ENCODE assay signal across 25 cellular contexts in genomic region chr14:32375663-32376062, GRCh38. TPM values are rescaled to one million over a fixed set of nuclear protein-coding genes. Genes with fewer than 3 reads are reported as not detected.
DNase-seq lines count a peak whose midpoint lies in the region; ATAC-seq, FAIRE-seq and TF ChIP-seq lines count a peak whose summit lies in the region.
"Had no signal": no experiment of that assay in that cellular context is flagged by ENCODE, and none has a peak within 500 bp of the region (broad histone marks: within the 10 kb centered on the region; RNA-seq: fewer than 3 reads in every experiment).

No MANE protein-coding gene starts in this region.

- H3K27me3 ChIP-seq in bronchial epithelial cell (ENCODE audit: control insufficient read depth, insufficient read depth, low read length), result no peaks in the 10 kb centered on the region

- DNase-seq in bronchial epithelial cell (ENCODE audit: low read depth) (peak; percentile 81), kidney tubule cell (ENCODE audit: low spot score) (peak; percentile 50), activated gamma-delta T cell treated with Interleukin-2 at 50 U/mL for 16 hours (no peak), NCI-H2081 (lab: John Stamatoyannopoulos, UW) (no peak), amygdala (lab: John Stamatoyannopoulos, UW) (no peak)
- DNase-seq: C1 segment of cervical spinal cord; CD4-positive, alpha-beta memory T cell; COR-L47; DMS53; HCEC 1CT; IMR-90; KG1; MM.1S; NCI-H1417; NCI-H187; NCI-H2171 treated with DMSO at 0.1 percent for 48 hours; NCI-H524 treated with DMSO at 0.1 percent for 48 hours; NCI-H774; SIG-M5; SK-N-SH; SW 1271 had no signal

- no peak overlapping the region for H3K4me3 ChIP-seq in bronchial epithelial cell (ENCODE audit: low read depth, low read length)

- ATAC-seq in GM18868 (IDR thresholded peaks at IDR 0.05; ENCODE audit: unreplicated experiment) (peak; percentile 73), HG02870 (IDR thresholded peaks at IDR 0.05; ENCODE audit: unreplicated experiment) (peak; percentile 57)

- TF ChIP-seq CTCF in bronchial epithelial cell (IDR thresholded peaks at IDR 0.05; ENCODE audit: insufficient read depth, low read length, severe bottlenecking), result no peak

- H3K36me3 ChIP-seq in bronchial epithelial cell (ENCODE audit: control insufficient read depth, insufficient read depth, low read length), result no peaks in the 10 kb centered on the region

- no peak for FAIRE-seq in bronchial epithelial cell (lab: Jason Lieb, UNC)
- FAIRE-seq: H1, RCC 7860 had no signal

RNA-seq across cellular contexts. Expression of gene AKAP6, which starts 46.6 kb away (rescaled TPM):
- 4.2 and 10.6 TPM in 2 replicates for total RNA-seq in bronchial epithelial cell

Comparison
In these comparisons a context has a peak if more than half of its experiments do, and no peak if none do; other contexts are left out.
1. DNase-seq: peak in bronchial epithelial cell (single experiment) and kidney tubule cell (single experiment); none in activated gamma-delta T cell treated with Interleukin-2 at 50 U/mL for 16 hours (single experiment), NCI-H2081 (0 of 2) and amygdala (0 of 56).